ENCODE assay signal across 1 cellular context in the genomic region with DNA sequence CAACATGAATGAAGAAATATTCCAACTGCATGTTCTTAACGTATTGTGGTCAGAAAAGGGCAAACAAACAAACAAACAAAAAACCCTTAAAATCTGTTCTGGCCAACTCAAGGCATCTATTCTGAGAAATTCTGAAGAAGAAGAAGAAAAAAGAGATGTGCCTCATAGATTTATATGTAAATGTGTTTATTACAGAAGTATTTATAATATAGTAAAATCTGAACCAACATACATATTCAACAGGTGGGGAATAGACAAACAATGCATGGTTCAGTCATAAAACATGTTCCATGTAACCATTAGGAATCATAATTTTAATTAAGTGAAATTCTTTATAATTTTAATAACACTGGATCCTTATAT.
A peak's percentile ranks its signal among the peaks of the same experiment; 100 is the strongest.
TF ChIP-seq lines count a peak whose summit lies in the region.

No MANE protein-coding gene starts in this region.

TF ChIP-seq in K562, 482 proteins besides CTCF, POLR2A, EP300 and RAD21 (continued from another document):
- TF ChIP-seq, protein P1, sequence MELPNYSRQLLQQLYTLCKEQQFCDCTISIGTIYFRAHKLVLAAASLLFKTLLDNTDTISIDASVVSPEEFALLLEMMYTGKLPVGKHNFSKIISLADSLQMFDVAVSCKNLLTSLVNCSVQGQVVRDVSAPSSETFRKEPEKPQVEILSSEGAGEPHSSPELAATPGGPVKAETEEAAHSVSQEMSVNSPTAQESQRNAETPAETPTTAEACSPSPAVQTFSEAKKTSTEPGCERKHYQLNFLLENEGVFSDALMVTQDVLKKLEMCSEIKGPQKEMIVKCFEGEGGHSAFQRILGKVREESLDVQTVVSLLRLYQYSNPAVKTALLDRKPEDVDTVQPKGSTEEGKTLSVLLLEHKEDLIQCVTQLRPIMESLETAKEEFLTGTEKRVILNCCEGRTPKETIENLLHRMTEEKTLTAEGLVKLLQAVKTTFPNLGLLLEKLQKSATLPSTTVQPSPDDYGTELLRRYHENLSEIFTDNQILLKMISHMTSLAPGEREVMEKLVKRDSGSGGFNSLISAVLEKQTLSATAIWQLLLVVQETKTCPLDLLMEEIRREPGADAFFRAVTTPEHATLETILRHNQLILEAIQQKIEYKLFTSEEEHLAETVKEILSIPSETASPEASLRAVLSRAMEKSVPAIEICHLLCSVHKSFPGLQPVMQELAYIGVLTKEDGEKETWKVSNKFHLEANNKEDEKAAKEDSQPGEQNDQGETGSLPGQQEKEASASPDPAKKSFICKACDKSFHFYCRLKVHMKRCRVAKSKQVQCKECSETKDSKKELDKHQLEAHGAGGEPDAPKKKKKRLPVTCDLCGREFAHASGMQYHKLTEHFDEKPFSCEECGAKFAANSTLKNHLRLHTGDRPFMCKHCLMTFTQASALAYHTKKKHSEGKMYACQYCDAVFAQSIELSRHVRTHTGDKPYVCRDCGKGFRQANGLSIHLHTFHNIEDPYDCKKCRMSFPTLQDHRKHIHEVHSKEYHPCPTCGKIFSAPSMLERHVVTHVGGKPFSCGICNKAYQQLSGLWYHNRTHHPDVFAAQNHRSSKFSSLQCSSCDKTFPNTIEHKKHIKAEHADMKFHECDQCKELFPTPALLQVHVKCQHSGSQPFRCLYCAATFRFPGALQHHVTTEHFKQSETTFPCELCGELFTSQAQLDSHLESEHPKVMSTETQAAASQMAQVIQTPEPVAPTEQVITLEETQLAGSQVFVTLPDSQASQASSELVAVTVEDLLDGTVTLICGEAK (IDR thresholded peaks at IDR 0.05) = 0 out of 2 replicates have a peak, but pooled peaks have one; percentile 41
- TF ChIP-seq, protein P1 (CRISPR knock-in tag; IDR thresholded peaks at IDR 0.05) = no peak
- 0 out of 2 replicates have a peak, but pooled peaks have one; percentile 22 for TF ChIP-seq GABPA (tag; conservative IDR thresholded peaks at IDR 0.05; ENCODE audit: low read depth)
